Comparison of ENCODE assay signal across 28 cellular contexts in genomic region chr9:135726138-135726853, GRCh38. TPM values are rescaled to one million over a fixed set of nuclear protein-coding genes. Genes with fewer than 3 reads are reported as not detected.
A peak's percentile ranks its signal among the peaks of the same experiment; 100 is the strongest.
DNase-seq lines count a peak whose midpoint lies in the region; ATAC-seq and TF ChIP-seq lines count a peak whose summit lies in the region.
"Had no signal": no experiment of that assay in that cellular context is flagged by ENCODE, and none has a peak within 500 bp of the region (broad histone marks: within the 10 kb centered on the region; RNA-seq: fewer than 3 reads in every experiment).

No MANE protein-coding gene starts in this region.

- H3K9me3 ChIP-seq in HEK293 (ENCODE audit: control insufficient read depth, insufficient read depth, low read depth, low read length) (no peaks in the 10 kb centered on the region), Panc1 (ENCODE audit: control insufficient read depth, insufficient read depth, low read depth, low read length) (no peaks in the 10 kb centered on the region), neural progenitor cell (ENCODE audit: low read depth) (no peaks in the 10 kb centered on the region)
- H3K9me3 ChIP-seq: adrenal gland, psoas muscle, SJSA1 had no signal

- H2AFZ ChIP-seq in neural progenitor cell (replicated peaks) = no peak overlapping the region
- H2AFZ ChIP-seq: GM23248, PC-9 had no signal

- POLR2A ChIA-PET in HEK293 (lab: Yijun Ruan, JAX) (no interaction called here), Panc1 (lab: Charles Lee) (no interaction called here)

- no peaks in the 10 kb centered on the region for H3K79me2 ChIP-seq in neural progenitor cell (ENCODE audit: low read depth)

- peak; percentile 69 for ATAC-seq in Panc1
- ATAC-seq: psoas muscle had no signal

- CTCF ChIA-PET in HEK293 (lab: Yijun Ruan, JAX) (no interaction called here), Panc1 (lab: Charles Lee) (no interaction called here)

- no TSS peak for BruUV-seq in Panc1 (replicated peaks; lab: Mats Ljungman, UMichigan)

- peaks cover 12% of the 10 kb centered on the region for H3K27me3 Mint-ChIP-seq in neural progenitor cell (ENCODE audit: insufficient read depth, low read depth)

- H3K36me3 ChIP-seq in GM06990 (ENCODE audit: control insufficient read depth, insufficient read depth, low read length) = no peaks in the 10 kb centered on the region
- no peaks in the 10 kb centered on the region for H3K36me3 ChIP-seq in HEK293 (ENCODE audit: control insufficient read depth in 2 of 2, insufficient read depth in 1 of 2, low read length in 2 of 2)
- no peaks in the 10 kb centered on the region for H3K36me3 ChIP-seq in Panc1 (ENCODE audit: control insufficient read depth, insufficient read depth, low read length)
- H3K36me3 ChIP-seq in neural progenitor cell = no peaks in the 10 kb centered on the region
- H3K36me3 ChIP-seq: adrenal gland, SJSA1, upper lobe of left lung had no signal

- H3K36me3 Mint-ChIP-seq in neural progenitor cell = no peaks in the 10 kb centered on the region

- no peaks in the 10 kb centered on the region for H4K20me1 ChIP-seq in neural progenitor cell (ENCODE audit: low read depth)

- H3K9me3 Mint-ChIP-seq in neural progenitor cell = peaks cover 6% of the 10 kb centered on the region

- no peaks in the 10 kb centered on the region for H3F3A ChIP-seq in neural progenitor cell (ENCODE audit: low read depth)

- intact Hi-C loops in Panc1 (cut with micrococcal nuclease; ENCODE audit: unreplicated experiment) = no loop called here

- H3K9ac ChIP-seq in neural progenitor cell = no peak overlapping the region
- H3K9ac ChIP-seq: GM23248 had no signal

- H3K27ac ChIP-seq in HEK293 (ENCODE audit: extremely low read depth, low read depth, low read length) = no peak overlapping the region
- no peak overlapping the region for H3K27ac ChIP-seq in Panc1 (ENCODE audit: low read length)
- H3K27ac ChIP-seq in neural progenitor cell = no peak overlapping the region
- H3K27ac ChIP-seq: adrenal gland, epithelial cell of prostate, GM23248, PC-9, psoas muscle, SJSA1, upper lobe of left lung had no signal

- H3K4me2 ChIP-seq in neural progenitor cell = no peak overlapping the region
- H3K4me2 ChIP-seq: PC-9 had no signal

- no peak overlapping the region for H3K4me3 Mint-ChIP-seq in neural progenitor cell
- H3K4me3 Mint-ChIP-seq: neural crest cell had no signal

- in situ Hi-C loops in Panc1 (cut with HindIII; ENCODE audit: low pct_unique_long_range_greater_than_20kb, low sequenced_read_pairs) = no loop called here

- TF ChIP-seq CTCF in GM06990 (IDR thresholded peaks at IDR 0.05; ENCODE audit: insufficient read depth, low read length, poor library complexity, severe bottlenecking) (peak; percentile 20), HEK293 (tag by site-specific recombination; IDR thresholded peaks at IDR 0.05) (no peak), Panc1 (IDR thresholded peaks at IDR 0.05) (peak; percentile 22; the same call in 1 of the 2 replicates), neural progenitor cell (IDR thresholded peaks at IDR 0.05) (peak; percentile 16)

- no peak overlapping the region for H3K4me3 ChIP-seq in GM06990 (replicated peaks; ENCODE audit: low read depth, low read length)
- no peak overlapping the region for H3K4me3 ChIP-seq in HEK293 (ENCODE audit: low read depth, low read length)
- no peak overlapping the region for H3K4me3 ChIP-seq in Panc1 (ENCODE audit: low read depth in 2 of 2, low read length in 2 of 2)
- H3K4me3 ChIP-seq in neural progenitor cell = no peak overlapping the region
- H3K4me3 ChIP-seq: adrenal gland, GM23248, PC-9, psoas muscle, SJSA1, upper lobe of left lung had no signal

- no peaks in the 10 kb centered on the region for H3K27me3 ChIP-seq in GM06990 (replicated peaks; ENCODE audit: control insufficient read depth, insufficient read depth, low read length)
- H3K27me3 ChIP-seq in Panc1 (ENCODE audit: control insufficient read depth, insufficient read depth, low read length) = no peaks in the 10 kb centered on the region
- H3K27me3 ChIP-seq in neural progenitor cell = no peaks in the 10 kb centered on the region
- H3K27me3 ChIP-seq: SJSA1 had no signal

- DNase-seq in GM06990 (ENCODE audit: extremely low read depth, insufficient read length) = no peak
- DNase-seq in Panc1 (ENCODE audit: low read depth, low spot score) = no peak
- no peak for DNase-seq in neural progenitor cell (ENCODE audit: low spot score)
- no peak for DNase-seq in NK-92 (lab: John Stamatoyannopoulos, UW; ENCODE audit: unreplicated experiment)
- no peak for DNase-seq in amniotic stem cell (lab: John Stamatoyannopoulos, UW)
- DNase-seq in NCI-H146 (lab: John Stamatoyannopoulos, UW) = no peak
- DNase-seq: activated CD4-positive, alpha-beta T cell treated with anti-CD3 and anti-CD28 coated beads, Interleukin-2, amount 50 U/mL, for 48 hours; activated gamma-delta T cell treated with Interleukin-2 at 50 U/mL for 16 hours; adrenal gland; AML-193; foreskin melanocyte; GM23248; hypothalamus; NCI-H69; PC-9; psoas muscle; small intestine; stimulated activated CD4-positive, alpha-beta T cell treated with anti-CD3 and anti-CD28 coated beads, Interleukin-4, amount 100 ng/mL, for 1 hour; T-helper 2 cell had no signal

- no peaks in the 10 kb centered on the region for H3K4me1 Mint-ChIP-seq in neural progenitor cell
- H3K4me1 Mint-ChIP-seq: neural crest cell had no signal

- H3K4me1 ChIP-seq in HEK293 (ENCODE audit: control insufficient read depth, insufficient read depth, low read length) (no peaks in the 10 kb centered on the region), Panc1 (ENCODE audit: control insufficient read depth, insufficient read depth, low read length) (no peaks in the 10 kb centered on the region), neural progenitor cell (no peaks in the 10 kb centered on the region)
- H3K4me1 ChIP-seq: adrenal gland, psoas muscle, SJSA1, upper lobe of left lung had no signal

- no peak overlapping the region for H3K27ac Mint-ChIP-seq in neural progenitor cell

TF ChIP-seq in HEK293, 187 proteins besides CTCF, POLR2A, EP300 and RAD21:
- TF ChIP-seq ZNF366 (tag by site-specific recombination; conservative IDR thresholded peaks at IDR 0.05) (peak; percentile 74), ZNF37A (tag by site-specific recombination; IDR thresholded peaks at IDR 0.05) (no peak), GLIS1 (tag by site-specific recombination; IDR thresholded peaks at IDR 0.05) (peak; percentile 87), ZNF596 (tag by site-specific recombination; IDR thresholded peaks at IDR 0.05) (peak; percentile 85), PRDM1 (tag by site-specific recombination; IDR thresholded peaks at IDR 0.05) (peak; percentile 39; the same call in 1 of the 2 replicates), GLIS2 (tag by site-specific recombination; IDR thresholded peaks at IDR 0.05) (0 out of 2 replicates have a peak, but pooled peaks have one; percentile 30), ZBTB10 (tag by site-specific recombination; IDR thresholded peaks at IDR 0.05) (0 out of 2 replicates have a peak, but pooled peaks have one; percentile 16), ZBTB48 (tag by site-specific recombination; IDR thresholded peaks at IDR 0.05) (0 out of 2 replicates have a peak, but pooled peaks have one; percentile 21), ZSCAN5A (tag by site-specific recombination; IDR thresholded peaks at IDR 0.05) (no peak), OSR2 (tag by site-specific recombination; IDR thresholded peaks at IDR 0.05) (no peak)

RNA-seq across cellular contexts. Expression of gene KCNT1, which starts 24.3 kb away (rescaled TPM):
- not detected for total RNA-seq in Panc1 (2021; ENCODE audit: unreplicated experiment)
- polyA plus RNA-seq in Panc1 (2012; ENCODE audit: insufficient read length) = 0.11 TPM
- not detected in 2 replicates for total RNA-seq in neural progenitor cell (ENCODE audit: low replicate concordance)
- total RNA-seq: dermis microvascular lymphatic vessel endothelial cell, GM23248, PC-9, SJSA1 had no signal
- polyA plus RNA-seq: GM23248 had no signal

RNA-seq across cellular contexts. Expression of gene SOHLH1, which starts 27.0 kb away (rescaled TPM):
- total RNA-seq in Panc1 (2021; ENCODE audit: unreplicated experiment) (not detected), neural progenitor cell (ENCODE audit: low replicate concordance) (not detected in 2 replicates)
- polyA plus RNA-seq in Panc1 (2012; ENCODE audit: insufficient read length) = not detected
- total RNA-seq: adrenal gland, cardiac septum, GM23248, liver, mononuclear cell, neural crest cell, PC-9, psoas muscle, SJSA1, upper lobe of left lung had no signal
- polyA plus RNA-seq: adrenal gland, GM23248, liver, psoas muscle, small intestine had no signal
